1 cellular context compared by ENCODE assay signal in the genomic region with DNA sequence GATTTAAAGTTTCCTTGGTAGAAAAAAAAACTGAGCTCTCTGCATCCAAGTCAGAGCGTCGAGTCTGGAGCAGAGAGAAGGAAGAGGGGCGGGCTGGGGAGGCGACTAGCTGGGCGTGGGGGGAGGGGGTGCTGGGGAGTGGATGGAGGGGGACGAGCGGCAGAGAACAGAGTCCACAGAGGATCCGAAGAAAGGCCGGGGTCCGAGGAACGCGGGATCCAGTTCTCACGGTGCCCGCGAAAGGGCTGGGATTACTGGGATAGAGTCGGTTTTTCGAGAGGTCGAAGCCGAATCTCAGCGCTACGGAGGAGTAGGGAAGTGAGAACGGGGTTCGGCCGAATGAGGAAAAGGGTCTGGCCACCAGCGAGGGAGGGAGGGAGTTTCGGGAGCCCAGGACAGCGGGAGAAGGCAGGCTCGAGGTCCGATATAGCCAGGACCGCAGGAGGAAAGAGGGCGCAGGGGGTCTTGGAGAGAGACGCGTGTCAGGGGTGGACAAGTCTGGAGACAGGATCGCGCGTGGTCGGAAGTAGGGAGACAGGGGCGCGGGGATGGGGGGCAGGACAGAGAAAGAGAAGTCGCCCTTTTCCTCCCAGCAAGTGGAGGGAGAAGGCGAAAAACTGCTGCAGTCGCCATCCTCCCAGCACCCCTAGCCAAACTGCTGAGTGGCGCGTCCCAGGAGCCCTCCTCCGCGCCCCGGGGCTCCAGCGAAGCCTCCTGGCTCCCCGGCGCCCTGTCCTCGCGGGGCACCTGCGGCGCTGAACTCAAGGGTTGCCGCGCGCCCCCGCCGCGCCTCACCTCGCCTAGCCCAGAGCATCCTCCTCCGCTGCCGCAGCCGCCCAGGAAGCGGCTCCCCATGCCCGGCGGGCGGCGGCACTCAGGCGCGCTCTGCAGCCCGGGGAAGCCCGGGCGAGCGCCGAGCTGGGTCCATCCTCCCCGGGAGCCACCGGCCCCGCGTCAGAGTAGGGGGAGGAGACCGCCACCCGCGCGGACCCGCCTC.
TF ChIP-seq lines count a peak whose summit lies in the region.

Gene DAB1 (minus strand): TSS at position 926 of the 997 bp plus-strand sequence. CDS start 133,030 bp downstream, outside the sequence.

TF ChIP-seq in HepG2, 621 proteins besides CTCF, POLR2A, EP300 and RAD21 (continued from another document):
- 0 out of 2 replicates have a peak, but pooled peaks have one; percentile 5 for TF ChIP-seq ZNF800 (CRISPR knock-in tag; IDR thresholded peaks at IDR 0.05)
